Comparison of ENCODE assay signal across 18 cellular contexts in genomic region chrX:123968383-123969050, GRCh38.
"Had no signal": no experiment of that assay in that cellular context is flagged by ENCODE, and none has a peak within 500 bp of the region (broad histone marks: within the 10 kb centered on the region; RNA-seq: fewer than 3 reads in every experiment).

No MANE protein-coding gene starts in this region.

- H3K27me3 Mint-ChIP-seq: activated B cell treated with CpG ODN at 0.5 μM for 24 hours; activated naive CD8-positive, alpha-beta T cell treated with anti-CD3 and anti-CD28 coated beads, Interleukin-2, amount 10 ng/mL, durations not matched to agents 7 days and 5 days; central memory CD8-positive, alpha-beta T cell had no signal

- H3K27ac ChIP-seq: coronary artery, lower lobe of right lung, sigmoid colon, tibial artery had no signal

- H3K9me3 Mint-ChIP-seq: activated B cell treated with CpG ODN at 0.5 μM for 24 hours; activated naive CD8-positive, alpha-beta T cell treated with anti-CD3 and anti-CD28 coated beads, Interleukin-2, amount 10 ng/mL, durations not matched to agents 7 days and 5 days; activated T-cell treated with anti-CD3 and anti-CD28 coated beads, Interleukin-2, amount 50 U/mL, for 24 hours; central memory CD8-positive, alpha-beta T cell; T-helper 2 cell treated with Interferon-gamma antibody and Interleukin-4, amounts not matched to agents 5 μg/mL and 100 μg/mL, for 36 hours had no signal

- H3K27me3 ChIP-seq: sigmoid colon, tibial artery had no signal

- H3K9me3 ChIP-seq: lower lobe of right lung, sigmoid colon, tibial artery had no signal

- H3K36me3 ChIP-seq: lower lobe of right lung, sigmoid colon, tibial artery had no signal

- H3K27ac Mint-ChIP-seq: activated B cell treated with CpG ODN at 0.5 μM for 24 hours; activated CD8-positive, alpha-beta T cell treated with anti-CD3 and anti-CD28 coated beads, Interleukin-2, amount 10 ng/mL, durations not matched to agents 7 days and 5 days; activated naive CD8-positive, alpha-beta T cell treated with anti-CD3 and anti-CD28 coated beads, Interleukin-2, amount 10 ng/mL, durations not matched to agents 7 days and 5 days; nephron; T-helper 2 cell treated with Interferon-gamma antibody and Interleukin-4, amounts not matched to agents 5 μg/mL and 100 μg/mL, for 36 hours had no signal

- H3K4me3 Mint-ChIP-seq: activated B cell treated with CpG ODN at 0.5 μM for 24 hours; activated CD8-positive, alpha-beta T cell treated with anti-CD3 and anti-CD28 coated beads, Interleukin-2, amount 10 ng/mL, durations not matched to agents 7 days and 5 days; activated naive CD8-positive, alpha-beta T cell treated with anti-CD3 and anti-CD28 coated beads, Interleukin-2, amount 10 ng/mL, durations not matched to agents 7 days and 5 days; activated T-cell treated with anti-CD3 and anti-CD28 coated beads, Interleukin-2, amount 50 U/mL, for 24 hours; central memory CD8-positive, alpha-beta T cell; nephron; T-helper 2 cell treated with Interferon-gamma antibody and Interleukin-4, amounts not matched to agents 5 μg/mL and 100 μg/mL, for 36 hours had no signal

- DNase-seq: activated B cell treated with CpG ODN at 0.5 μM for 24 hours; activated CD4-positive, alpha-beta T cell treated with anti-CD3 and anti-CD28 coated beads for 4 hours; activated CD8-positive, alpha-beta T cell treated with anti-CD3 and anti-CD28 coated beads, Interleukin-2, amount 10 ng/mL, durations not matched to agents 7 days and 5 days; activated gamma-delta T cell treated with Interleukin-2 at 50 U/mL for 16 hours; activated naive CD8-positive, alpha-beta T cell treated with anti-CD3 and anti-CD28 coated beads, Interleukin-2, amount 10 ng/mL, durations not matched to agents 7 days and 5 days; activated T-cell treated with anti-CD3 and anti-CD28 coated beads, Interleukin-2, amount 50 U/mL, for 24 hours; anterior cingulate cortex; hypothalamus; lower lobe of right lung; sigmoid colon; stimulated activated CD8-positive, alpha-beta memory T cell treated with anti-CD3 and anti-CD28 coated beads, Interleukin-4, amount 100 ng/mL, for 48 hours; stimulated activated naive CD4-positive, alpha-beta T cell; substantia nigra; tibial artery had no signal

- ATAC-seq: activated CD8-positive, alpha-beta T cell treated with anti-CD3 and anti-CD28 coated beads, Interleukin-2, amount 10 ng/mL, durations not matched to agents 7 days and 5 days; lower lobe of right lung had no signal

- H3K4me3 ChIP-seq: coronary artery, lower lobe of right lung, sigmoid colon, tibial artery had no signal
